ENCODE assay signal across 8 cellular contexts in genomic region chr19:45467115-45467455, GRCh38. TPM values are rescaled to one million over a fixed set of nuclear protein-coding genes. Genes with fewer than 3 reads are reported as not detected.
DNase-seq lines count a peak whose midpoint lies in the region; ATAC-seq and TF ChIP-seq lines count a peak whose summit lies in the region.

No MANE protein-coding gene starts in this region.

- TF ChIP-seq CTCF in Caco-2 (IDR thresholded peaks at IDR 0.05; ENCODE audit: insufficient read depth in 1 of 2, low read depth in 1 of 2, low read length in 1 of 2, severe bottlenecking in 1 of 2, unreplicated experiment in 1 of 2) (no peak), neutrophil (IDR thresholded peaks at IDR 0.05) (no peak)

- H3K36me3 ChIP-seq in Caco-2 (ENCODE audit: control insufficient read depth, insufficient read depth, low read length) (no peaks in the 10 kb centered on the region), neutrophil (no peaks in the 10 kb centered on the region)

- H3K4me1 Mint-ChIP-seq in Caco-2 (ENCODE audit: low read depth, unreplicated experiment) = no peaks in the 10 kb centered on the region
- peaks cover 36 to 42% of the 10 kb centered on the region in 2 donors for H3K4me1 Mint-ChIP-seq in effector memory CD8-positive, alpha-beta T cell (ENCODE audit: low read depth in 2 of 2)

- H3K27me3 Mint-ChIP-seq in Caco-2 (ENCODE audit: insufficient read depth, unreplicated experiment) = no peaks in the 10 kb centered on the region
- peaks cover 0 to 6% of the 10 kb centered on the region in 2 donors for H3K27me3 Mint-ChIP-seq in effector memory CD8-positive, alpha-beta T cell

- H3K36me3 Mint-ChIP-seq in Caco-2 (ENCODE audit: insufficient read depth, unreplicated experiment) = peaks cover 36% of the 10 kb centered on the region
- peaks cover 61% of the 10 kb centered on the region for H3K36me3 Mint-ChIP-seq in effector memory CD8-positive, alpha-beta T cell (ENCODE audit: insufficient read depth)

- CTCF ChIA-PET in Caco-2 (lab: Charles Lee) = interaction anchor here (0.6 to 6.3 kb wide), 8 partner anchors 9 to 76 kb away, joined by 3 to 116 read pairs (median 14); no protein-coding TSS in a partner anchor

- peaks cover 9% of the 10 kb centered on the region; the same call in 1 of the 2 replicates for H3K4me1 ChIP-seq in Caco-2
- H3K4me1 ChIP-seq in neutrophil (ENCODE audit: control insufficient read depth in 1 of 2, insufficient read depth in 1 of 2, low read depth in 1 of 2, low read length in 1 of 2) = peaks cover 31 to 32% of the 10 kb centered on the region in 2 experiments

- H3K4me3 ChIP-seq in Caco-2 (ENCODE audit: low read depth, low read length) = peak overlapping the region; percentile 74
- peak overlapping the region; percentile 66 to 73 for H3K4me3 ChIP-seq in neutrophil (ENCODE audit: low read depth in 1 of 2, low read length in 1 of 2)

- TSS peak; percentile 58 for BruUV-seq in Caco-2 (replicated peaks; lab: Mats Ljungman, UMichigan)

- peak overlapping the region; percentile 98 for H3K27ac Mint-ChIP-seq in Caco-2 (ENCODE audit: unreplicated experiment)
- H3K27ac Mint-ChIP-seq in effector memory CD8-positive, alpha-beta T cell = peak overlapping the region; percentile 96 to 100

- ATAC-seq in effector memory CD8-positive, alpha-beta T cell (replicated peaks) = no peak
- no peak for ATAC-seq in GM18861 (IDR thresholded peaks at IDR 0.05; ENCODE audit: unreplicated experiment)

- intact Hi-C loops in Caco-2 (cut with micrococcal nuclease; ENCODE audit: unreplicated experiment) = no loop called here

- H3K27ac ChIP-seq in neutrophil = peak overlapping the region; percentile 91

- no peaks in the 10 kb centered on the region for H3K9me3 ChIP-seq in Caco-2
- no peaks in the 10 kb centered on the region for H3K9me3 ChIP-seq in neutrophil

- H3K27me3 ChIP-seq in Caco-2 (replicated peaks; ENCODE audit: control insufficient read depth, insufficient read depth, low read length) = no peaks in the 10 kb centered on the region
- peaks cover 62% of the 10 kb centered on the region for H3K27me3 ChIP-seq in neutrophil

- no peak for DNase-seq in Caco-2
- peak; percentile 53 for DNase-seq in NCI-H748 (lab: John Stamatoyannopoulos, UW; ENCODE audit: unreplicated experiment)
- no peak for DNase-seq in effector memory CD8-positive, alpha-beta T cell
- DNase-seq in NCI-H524 (lab: John Stamatoyannopoulos, UW) = no peak
- no peak for DNase-seq in glomerular visceral epithelial cell (ENCODE audit: extremely low spot score)
- no peak for DNase-seq in stimulated activated naive CD4-positive, alpha-beta T cell treated with Interleukin-2 at 50 U/mL for 16 hours (lab: John Stamatoyannopoulos, UW)

- POLR2A ChIA-PET in Caco-2 (lab: Charles Lee) = interaction anchor here (0.6 to 4.4 kb wide), 15 partner anchors 8 to 302 kb away, joined by 3 to 38 read pairs (median 5); partner anchors contain the start of genes QPCTL, SIX5 and SNRPD2

- no peaks in the 10 kb centered on the region for H3K9me3 Mint-ChIP-seq in Caco-2 (ENCODE audit: unreplicated experiment)
- H3K9me3 Mint-ChIP-seq in effector memory CD8-positive, alpha-beta T cell = no peaks in the 10 kb centered on the region

- H3K4me3 Mint-ChIP-seq in Caco-2 (ENCODE audit: unreplicated experiment) = peak overlapping the region; percentile 92
- peak overlapping the region; percentile 94 to 98 for H3K4me3 Mint-ChIP-seq in effector memory CD8-positive, alpha-beta T cell

RNA-seq across cellular contexts. Expression of gene FOSB, which starts 0.7 kb away (rescaled TPM):
- total RNA-seq in Caco-2 (2022) = 6.4 TPM in 2 replicates

RNA-seq across cellular contexts. Expression of gene RTN2, which starts 29.8 kb away (rescaled TPM):
- total RNA-seq in Caco-2 (2022) = 13.8 and 18.1 TPM in 2 replicates

RNA-seq across cellular contexts. Expression of gene PPM1N, which starts 31.2 kb away (rescaled TPM):
- total RNA-seq in Caco-2 (2022) = 1.2 and 2.8 TPM in 2 replicates

RNA-seq across cellular contexts. Expression of gene VASP, which starts 40.2 kb away (rescaled TPM):
- 72.4 and 83.1 TPM in 2 replicates for total RNA-seq in Caco-2 (2022)

RNA-seq across cellular contexts. Expression of gene ERCC1, which starts 43.4 kb away (rescaled TPM):
- total RNA-seq in Caco-2 (2022) = 43.5 and 51.0 TPM in 2 replicates
